28 cellular contexts compared by ENCODE assay signal in genomic region chr3:129104051-129104450, GRCh38. TPM values are rescaled to one million over a fixed set of nuclear protein-coding genes. Genes with fewer than 3 reads are reported as not detected.
DNase-seq lines count a peak whose midpoint lies in the region; ATAC-seq lines count a peak whose summit lies in the region.
"Had no signal": no experiment of that assay in that cellular context is flagged by ENCODE, and none has a peak within 500 bp of the region (broad histone marks: within the 10 kb centered on the region; RNA-seq: fewer than 3 reads in every experiment).

No MANE protein-coding gene starts in this region.

- no peaks in the 10 kb centered on the region for H3K27me3 ChIP-seq in CD8-positive, alpha-beta memory T cell (ENCODE audit: insufficient read depth, low read length, poor library complexity, severe bottlenecking)
- no peaks in the 10 kb centered on the region for H3K27me3 ChIP-seq in naive thymus-derived CD4-positive, alpha-beta T cell (ENCODE audit: control insufficient read depth in 2 of 2, insufficient read depth in 2 of 2, low read length in 2 of 2)
- H3K27me3 ChIP-seq: vagina had no signal

- H3K27ac ChIP-seq in CD8-positive, alpha-beta memory T cell (ENCODE audit: low read depth, low read length): no peak overlapping the region
- peak overlapping the region; percentile 50 for H3K27ac ChIP-seq in naive thymus-derived CD4-positive, alpha-beta T cell (ENCODE audit: low read depth, low read length)
- H3K27ac ChIP-seq: GM23248, prostate gland, thoracic aorta, vagina had no signal

- no peak for ATAC-seq in activated CD8-positive, alpha-beta T cell treated with anti-CD3 and anti-CD28 coated beads, Interleukin-2, amount 10 ng/mL, durations not matched to agents 7 days and 5 days
- no peak for ATAC-seq in naive thymus-derived CD4-positive, alpha-beta T cell
- no peak for ATAC-seq in GM21528 (IDR thresholded peaks at IDR 0.05; ENCODE audit: low FRiP score, unreplicated experiment)
- ATAC-seq: left lobe of liver; sciatic nerve; stimulated activated naive B cell treated with anti-CD40 and anti-IgM and Interleukin-4, amounts not matched to agents 10 μg/mL and 1 μg/mL and 100 μg/mL, for 72 hours had no signal

- H3K27ac Mint-ChIP-seq in activated CD4-positive, alpha-beta T cell treated with anti-CD3 and anti-CD28 coated beads, Interleukin-2, amount 10 ng/mL, durations not matched to agents 24 days and 14 days: peak overlapping the region; percentile 60
- H3K27ac Mint-ChIP-seq in CD8-positive, alpha-beta memory T cell: peak overlapping the region in 5 of 8 donors; percentile 3 to 74 (median 61)
- peak overlapping the region; percentile 73 for H3K27ac Mint-ChIP-seq in activated CD8-positive, alpha-beta T cell treated with anti-CD3 and anti-CD28 coated beads, Interleukin-2, amount 10 ng/mL, durations not matched to agents 7 days and 5 days
- H3K27ac Mint-ChIP-seq in naive thymus-derived CD4-positive, alpha-beta T cell: peak overlapping the region; percentile 42 to 95 (median 84)
- H3K27ac Mint-ChIP-seq: brain; stimulated activated naive B cell treated with anti-CD40 and anti-IgM and Interleukin-4, amounts not matched to agents 10 μg/mL and 1 μg/mL and 100 μg/mL, for 72 hours had no signal

- peaks cover 47% of the 10 kb centered on the region for H3K4me1 Mint-ChIP-seq in activated CD4-positive, alpha-beta T cell treated with anti-CD3 and anti-CD28 coated beads, Interleukin-2, amount 10 ng/mL, durations not matched to agents 24 days and 14 days
- H3K4me1 Mint-ChIP-seq in CD8-positive, alpha-beta memory T cell: peaks cover 54 to 80% (median 66%) of the 10 kb centered on the region in 3 donors
- H3K4me1 Mint-ChIP-seq in activated CD8-positive, alpha-beta T cell treated with anti-CD3 and anti-CD28 coated beads, Interleukin-2, amount 10 ng/mL, durations not matched to agents 7 days and 5 days (ENCODE audit: low read depth): peaks cover 59% of the 10 kb centered on the region
- peaks cover 61 to 97% (median 81%) of the 10 kb centered on the region in 7 donors for H3K4me1 Mint-ChIP-seq in naive thymus-derived CD4-positive, alpha-beta T cell
- H3K4me1 Mint-ChIP-seq: brain had no signal

- H3K9me3 Mint-ChIP-seq in activated CD4-positive, alpha-beta T cell treated with anti-CD3 and anti-CD28 coated beads, Interleukin-2, amount 10 ng/mL, durations not matched to agents 24 days and 14 days: no peaks in the 10 kb centered on the region
- no peaks in the 10 kb centered on the region for H3K9me3 Mint-ChIP-seq in CD8-positive, alpha-beta memory T cell
- H3K9me3 Mint-ChIP-seq in activated CD8-positive, alpha-beta T cell treated with anti-CD3 and anti-CD28 coated beads, Interleukin-2, amount 10 ng/mL, durations not matched to agents 7 days and 5 days (ENCODE audit: insufficient read depth): no peaks in the 10 kb centered on the region
- H3K9me3 Mint-ChIP-seq in naive thymus-derived CD4-positive, alpha-beta T cell: no peaks in the 10 kb centered on the region
- H3K9me3 Mint-ChIP-seq: brain; stimulated activated naive B cell treated with anti-CD40 and anti-IgM and Interleukin-4, amounts not matched to agents 10 μg/mL and 1 μg/mL and 100 μg/mL, for 72 hours had no signal

- H3K36me3 ChIP-seq in CD8-positive, alpha-beta memory T cell (ENCODE audit: insufficient read depth, low read length): peaks cover 9% of the 10 kb centered on the region
- peaks cover 0 to 56% (median 4%) of the 10 kb centered on the region in 3 experiments for H3K36me3 ChIP-seq in naive thymus-derived CD4-positive, alpha-beta T cell (ENCODE audit: control insufficient read depth in 2 of 3, insufficient read depth in 3 of 3, low read length in 3 of 3)
- H3K36me3 ChIP-seq: prostate gland, thoracic aorta, vagina had no signal

- intact Hi-C loops in activated CD4-positive, alpha-beta T cell treated with anti-CD3 and anti-CD28 coated beads, Interleukin-2, amount 10 ng/mL, durations not matched to agents 24 days and 14 days (cut with micrococcal nuclease): no loop called here
- intact Hi-C loops in naive thymus-derived CD4-positive, alpha-beta T cell (cut with micrococcal nuclease): no loop called here

- no peak overlapping the region for H3K4me3 ChIP-seq in CD8-positive, alpha-beta memory T cell (ENCODE audit: low read length)
- no peak overlapping the region for H3K4me3 ChIP-seq in naive thymus-derived CD4-positive, alpha-beta T cell (ENCODE audit: low read length)
- H3K4me3 ChIP-seq: GM23248, prostate gland, thoracic aorta, vagina had no signal

- CTCF ChIA-PET in CD8-positive, alpha-beta memory T cell (lab: Charles Lee): interaction anchor here (0.7 to 3.7 kb wide), 2 partner anchors 14 to 51 kb away, joined by 4 to 14 read pairs; no protein-coding TSS in a partner anchor
- CTCF ChIA-PET in activated CD8-positive, alpha-beta T cell treated with anti-CD3 and anti-CD28 coated beads, Interleukin-2, amount 10 ng/mL, durations not matched to agents 7 days and 5 days (lab: Charles Lee): interaction anchor here (1.7 kb wide), 1 partner anchor 51 kb away, joined by 10 read pairs; no protein-coding TSS in a partner anchor
- CTCF ChIA-PET in naive thymus-derived CD4-positive, alpha-beta T cell (lab: Charles Lee): interaction anchor here (0.7 to 0.9 kb wide), 2 partner anchors 14 to 198 kb away, joined by 3 read pairs; no protein-coding TSS in a partner anchor

- peaks cover 39% of the 10 kb centered on the region for H3K36me3 Mint-ChIP-seq in activated CD4-positive, alpha-beta T cell treated with anti-CD3 and anti-CD28 coated beads, Interleukin-2, amount 10 ng/mL, durations not matched to agents 24 days and 14 days (ENCODE audit: low read depth)
- peaks cover 0 to 65% (median 4%) of the 10 kb centered on the region in 3 donors for H3K36me3 Mint-ChIP-seq in CD8-positive, alpha-beta memory T cell
- H3K36me3 Mint-ChIP-seq in activated CD8-positive, alpha-beta T cell treated with anti-CD3 and anti-CD28 coated beads, Interleukin-2, amount 10 ng/mL, durations not matched to agents 7 days and 5 days (ENCODE audit: low read depth): peaks cover 48% of the 10 kb centered on the region
- H3K36me3 Mint-ChIP-seq in naive thymus-derived CD4-positive, alpha-beta T cell: peaks cover 3 to 25% (median 12%) of the 10 kb centered on the region in 5 donors

- H3K27me3 Mint-ChIP-seq in activated CD4-positive, alpha-beta T cell treated with anti-CD3 and anti-CD28 coated beads, Interleukin-2, amount 10 ng/mL, durations not matched to agents 24 days and 14 days: no peaks in the 10 kb centered on the region
- H3K27me3 Mint-ChIP-seq in CD8-positive, alpha-beta memory T cell: peaks cover 0 to 1% of the 10 kb centered on the region in 2 donors
- no peaks in the 10 kb centered on the region for H3K27me3 Mint-ChIP-seq in activated CD8-positive, alpha-beta T cell treated with anti-CD3 and anti-CD28 coated beads, Interleukin-2, amount 10 ng/mL, durations not matched to agents 7 days and 5 days (ENCODE audit: low read depth)
- H3K27me3 Mint-ChIP-seq in naive thymus-derived CD4-positive, alpha-beta T cell: no peaks in the 10 kb centered on the region
- H3K27me3 Mint-ChIP-seq: brain; stimulated activated naive B cell treated with anti-CD40 and anti-IgM and Interleukin-4, amounts not matched to agents 10 μg/mL and 1 μg/mL and 100 μg/mL, for 72 hours had no signal

- H3K4me3 Mint-ChIP-seq in activated CD4-positive, alpha-beta T cell treated with anti-CD3 and anti-CD28 coated beads, Interleukin-2, amount 10 ng/mL, durations not matched to agents 24 days and 14 days: no peak overlapping the region
- peak overlapping the region in 2 of 7 donors; percentile 8 to 52 for H3K4me3 Mint-ChIP-seq in CD8-positive, alpha-beta memory T cell
- no peak overlapping the region for H3K4me3 Mint-ChIP-seq in activated CD8-positive, alpha-beta T cell treated with anti-CD3 and anti-CD28 coated beads, Interleukin-2, amount 10 ng/mL, durations not matched to agents 7 days and 5 days
- H3K4me3 Mint-ChIP-seq in naive thymus-derived CD4-positive, alpha-beta T cell: peak overlapping the region in 9 of 10 donors; percentile 2 to 78 (median 59)
- H3K4me3 Mint-ChIP-seq: brain; stimulated activated naive B cell treated with anti-CD40 and anti-IgM and Interleukin-4, amounts not matched to agents 10 μg/mL and 1 μg/mL and 100 μg/mL, for 72 hours had no signal

- peaks cover 70% of the 10 kb centered on the region for H3K4me1 ChIP-seq in CD8-positive, alpha-beta memory T cell (ENCODE audit: insufficient read depth, low read length)
- H3K4me1 ChIP-seq in naive thymus-derived CD4-positive, alpha-beta T cell (ENCODE audit: control insufficient read depth in 2 of 2, insufficient read depth in 2 of 2, low read length in 2 of 2): peaks cover 3 to 67% of the 10 kb centered on the region in 2 donors
- H3K4me1 ChIP-seq: prostate gland had no signal

- POLR2A ChIA-PET in CD8-positive, alpha-beta memory T cell (lab: Charles Lee): no interaction called here
- POLR2A ChIA-PET in activated CD8-positive, alpha-beta T cell treated with anti-CD3 and anti-CD28 coated beads, Interleukin-2, amount 10 ng/mL, durations not matched to agents 7 days and 5 days (lab: Charles Lee): interaction anchor here (1.5 to 5.3 kb wide), 2 partner anchors 9 to 15 kb away, joined by 6 to 36 read pairs; partner anchors contain the start of gene RAB43
- POLR2A ChIA-PET in naive thymus-derived CD4-positive, alpha-beta T cell (lab: Charles Lee): interaction anchor here (0.5 to 6.3 kb wide), 5 partner anchors 11 to 80 kb away, joined by 3 to 78 read pairs (median 4); partner anchors contain the start of genes CNBP and RAB43

- DNase-seq in activated CD4-positive, alpha-beta T cell treated with anti-CD3 and anti-CD28 coated beads, Interleukin-2, amount 10 ng/mL, durations not matched to agents 24 days and 14 days: no peak
- no peak for DNase-seq in activated CD4-positive, alpha-beta T cell treated with anti-CD3 and anti-CD28 coated beads, Interleukin-2, amount 50 U/mL, for 48 hours
- DNase-seq in CD8-positive, alpha-beta memory T cell: no peak
- DNase-seq in activated CD8-positive, alpha-beta T cell treated with anti-CD3 and anti-CD28 coated beads, Interleukin-2, amount 10 ng/mL, durations not matched to agents 7 days and 5 days: no peak
- no peak for DNase-seq in naive thymus-derived CD4-positive, alpha-beta T cell
- DNase-seq in NOMO-1 (lab: John Stamatoyannopoulos, UW; ENCODE audit: unreplicated experiment in 2 of 2): no peak
- no peak for DNase-seq in stimulated activated naive CD4-positive, alpha-beta T cell treated with Interleukin-2 at 50 U/mL for 16 hours (lab: John Stamatoyannopoulos, UW)
- DNase-seq: activated CD4-positive, CD25-positive, alpha-beta regulatory T cell; DMS 273 treated with DMSO at 0.1 percent for 48 hours; EL; GM23248; hypothalamus; mesendoderm; NCI-H1436; NCI-H446 treated with DMSO at 0.1 percent for 48 hours; OCI-M1; stimulated activated CD4-positive, alpha-beta T cell treated with anti-CD3 and anti-CD28 coated beads, Interleukin-4, amount 100 ng/mL, for 4 hours; stimulated activated naive B cell treated with anti-CD40 and anti-IgM and Interleukin-4, amounts not matched to agents 10 μg/mL and 1 μg/mL and 100 μg/mL, for 72 hours had no signal

- H3K9me3 ChIP-seq in CD8-positive, alpha-beta memory T cell (ENCODE audit: low read length): no peaks in the 10 kb centered on the region
- H3K9me3 ChIP-seq in naive thymus-derived CD4-positive, alpha-beta T cell (ENCODE audit: control insufficient read depth in 2 of 3, low read length in 3 of 3): no peaks in the 10 kb centered on the region
- H3K9me3 ChIP-seq: prostate gland, thoracic aorta, vagina had no signal

RNA-seq across cellular contexts. Expression of gene RAB43, which starts 17.6 kb away (rescaled TPM):
- 42.5 and 44.3 TPM in 2 replicates for total RNA-seq in activated CD4-positive, alpha-beta T cell treated with anti-CD3 and anti-CD28 coated beads, Interleukin-2, amount 10 ng/mL, durations not matched to agents 24 days and 14 days
- 10 to 100 TPM; 22.9 to 28.6 TPM for total RNA-seq in CD8-positive, alpha-beta memory T cell
- 14.9 TPM for polyA plus RNA-seq in CD8-positive, alpha-beta memory T cell
- total RNA-seq in activated CD8-positive, alpha-beta T cell treated with anti-CD3 and anti-CD28 coated beads, Interleukin-2, amount 10 ng/mL, durations not matched to agents 7 days and 5 days: 10 to 100 TPM; 56.0 to 58.7 TPM
- 100 to 1,000 TPM in 2 of 5 experiments, 10 to 100 TPM in 3; 58.6 to 122 (median 72.8) TPM for total RNA-seq in naive thymus-derived CD4-positive, alpha-beta T cell
- polyA plus RNA-seq in naive thymus-derived CD4-positive, alpha-beta T cell: 10 to 100 TPM; 27.2 to 56.0 TPM

RNA-seq across cellular contexts. Expression of gene GP9, which starts 43.5 kb away (rescaled TPM):
- total RNA-seq in activated CD4-positive, alpha-beta T cell treated with anti-CD3 and anti-CD28 coated beads, Interleukin-2, amount 10 ng/mL, durations not matched to agents 24 days and 14 days: not detected in 2 replicates
- not detected for total RNA-seq in CD8-positive, alpha-beta memory T cell
- not detected for polyA plus RNA-seq in CD8-positive, alpha-beta memory T cell
- not detected for total RNA-seq in activated CD8-positive, alpha-beta T cell treated with anti-CD3 and anti-CD28 coated beads, Interleukin-2, amount 10 ng/mL, durations not matched to agents 7 days and 5 days
- 1 to 10 TPM in 1 of 5 experiments, not detected in 4; 2.5 TPM for total RNA-seq in naive thymus-derived CD4-positive, alpha-beta T cell
- not detected for polyA plus RNA-seq in naive thymus-derived CD4-positive, alpha-beta T cell
- total RNA-seq: A172; activated CD8-positive, alpha-beta memory T cell treated with anti-CD3 and anti-CD28 coated beads for 36 hours; chondrocyte; GM23248; prostate gland; thoracic aorta; vagina had no signal
- polyA plus RNA-seq: GM23248 had no signal

RNA-seq across cellular contexts. Expression of gene ISY1, which starts 56.8 kb away (rescaled TPM):
- 73.8 and 83.7 TPM in 2 replicates for total RNA-seq in activated CD4-positive, alpha-beta T cell treated with anti-CD3 and anti-CD28 coated beads, Interleukin-2, amount 10 ng/mL, durations not matched to agents 24 days and 14 days
- total RNA-seq in CD8-positive, alpha-beta memory T cell: 10 to 100 TPM; 84.6 to 94.7 TPM
- 91.6 TPM for polyA plus RNA-seq in CD8-positive, alpha-beta memory T cell
- total RNA-seq in activated CD8-positive, alpha-beta T cell treated with anti-CD3 and anti-CD28 coated beads, Interleukin-2, amount 10 ng/mL, durations not matched to agents 7 days and 5 days: 10 to 100 TPM; 57.9 to 65.7 TPM
- total RNA-seq in naive thymus-derived CD4-positive, alpha-beta T cell: 10 to 100 TPM; 27.6 to 65.1 (median 37.4) TPM
- 100 to 1,000 TPM; 115 to 130 TPM for polyA plus RNA-seq in naive thymus-derived CD4-positive, alpha-beta T cell

Comparison
In these comparisons a context has a peak if more than half of its experiments do, and no peak if none do; other contexts are left out.
1. H3K4me3 Mint-ChIP-seq: peak in naive thymus-derived CD4-positive, alpha-beta T cell (9 of 10); none in activated CD4-positive, alpha-beta T cell treated with anti-CD3 and anti-CD28 coated beads, Interleukin-2, amount 10 ng/mL, durations not matched to agents 24 days and 14 days (single experiment) and activated CD8-positive, alpha-beta T cell treated with anti-CD3 and anti-CD28 coated beads, Interleukin-2, amount 10 ng/mL, durations not matched to agents 7 days and 5 days (single experiment).
2. Peak in every context shown above with its lines, with median percentiles within 50 percentile points of each other: H3K27ac Mint-ChIP-seq.